In genomic region chr5:132254321-132254977, GRCh38 we compare ENCODE assay signal across 18 cellular contexts. TPM values are rescaled to one million over a fixed set of nuclear protein-coding genes. Genes with fewer than 3 reads are reported as not detected.
A peak's percentile ranks its signal among the peaks of the same experiment; 100 is the strongest.
DNase-seq lines count a peak whose midpoint lies in the region; ATAC-seq and TF ChIP-seq lines count a peak whose summit lies in the region.
"Had no signal": no experiment of that assay in that cellular context is flagged by ENCODE, and none has a peak within 500 bp of the region (broad histone marks: within the 10 kb centered on the region; RNA-seq: fewer than 3 reads in every experiment).

No MANE protein-coding gene starts in this region.

- no peak for TF ChIP-seq CTCF in RWPE1 (conservative IDR thresholded peaks at IDR 0.05; ENCODE audit: low read depth)
- TF ChIP-seq CTCF in lower lobe of right lung (IDR thresholded peaks at IDR 0.05): no peak
- TF ChIP-seq CTCF in thoracic aorta (IDR thresholded peaks at IDR 0.05): no peak

- peaks cover 9% of the 10 kb centered on the region for H3K27me3 ChIP-seq in lower lobe of right lung (ENCODE audit: low read depth)
- no peaks in the 10 kb centered on the region for H3K27me3 ChIP-seq in thoracic aorta (replicated peaks; ENCODE audit: insufficient read depth)
- peaks cover 8% of the 10 kb centered on the region for H3K27me3 ChIP-seq in effector memory CD4-positive, alpha-beta T cell (replicated peaks; ENCODE audit: control insufficient read depth, insufficient read depth, low read length, poor library complexity, severe bottlenecking)
- H3K27me3 ChIP-seq: cardiac muscle cell, right lobe of liver had no signal

- CTCF ChIA-PET in RWPE1 (lab: Yijun Ruan, JAX): interaction anchor here (0.5 to 2.9 kb wide), 5 partner anchors 16 to 252 kb away, joined by 3 to 12 read pairs (median 3); no protein-coding TSS in a partner anchor

- POLR2A ChIA-PET in RWPE1 (lab: Yijun Ruan, JAX; ENCODE audit: low non-redundant PET): interaction anchor here (1.0 kb wide), 1 partner anchor 27 kb away, joined by 3 read pairs; the partner anchor contains the start of gene P4HA2

- H3K36me3 ChIP-seq in lower lobe of right lung: no peaks in the 10 kb centered on the region
- no peaks in the 10 kb centered on the region for H3K36me3 ChIP-seq in thoracic aorta
- H3K36me3 ChIP-seq in effector memory CD4-positive, alpha-beta T cell (ENCODE audit: control insufficient read depth, insufficient read depth, low read length): no peaks in the 10 kb centered on the region
- H3K36me3 ChIP-seq: cardiac muscle cell, gastrocnemius medialis, HAP-1, right lobe of liver had no signal

- H3K9me3 ChIP-seq in lower lobe of right lung: no peaks in the 10 kb centered on the region
- H3K9me3 ChIP-seq in thoracic aorta: no peaks in the 10 kb centered on the region
- H3K9me3 ChIP-seq in effector memory CD4-positive, alpha-beta T cell (ENCODE audit: control insufficient read depth, low read length): no peaks in the 10 kb centered on the region
- H3K9me3 ChIP-seq: gastrocnemius medialis, HAP-1, right lobe of liver had no signal

- H3K27ac ChIP-seq in RWPE1: peak overlapping the region; percentile 75
- no peak overlapping the region for H3K27ac ChIP-seq in lower lobe of right lung
- peak overlapping the region; percentile 62 to 63 for H3K27ac ChIP-seq in thoracic aorta
- no peak overlapping the region for H3K27ac ChIP-seq in effector memory CD4-positive, alpha-beta T cell (ENCODE audit: insufficient read depth, low read length, poor library complexity, severe bottlenecking)
- H3K27ac ChIP-seq: cardiac muscle cell, gastrocnemius medialis, PC-9, right lobe of liver had no signal

- DNase-seq in RWPE1 (ENCODE audit: low spot score): no peak
- peak; percentile 39 for DNase-seq in ecto neural progenitor cell (ENCODE audit: low spot score)
- DNase-seq in lower lobe of right lung: peak; percentile 59
- DNase-seq in thoracic aorta (ENCODE audit: low spot score): no peak
- no peak for DNase-seq in amniotic stem cell (lab: John Stamatoyannopoulos, UW)
- no peak for DNase-seq in effector memory CD4-positive, alpha-beta T cell
- DNase-seq: activated naive CD8-positive, alpha-beta T cell treated with anti-CD3 and anti-CD28 coated beads for 36 hours; activated T-cell treated with anti-CD3 and anti-CD28 coated beads, Interleukin-2, amount 50 U/mL, for 1 hour; effector memory CD8-positive, alpha-beta T cell; gastrocnemius medialis; MM.1S; NCI-H526; PC-9; stimulated activated CD4-positive, alpha-beta T cell treated with anti-CD3 and anti-CD28 coated beads, Interleukin-2, amount 100 ng/mL, for 48 hours had no signal

- intact Hi-C loops in lower lobe of right lung (cut with DNase I): no loop called here

- H3K4me3 ChIP-seq in lower lobe of right lung (no peak overlapping the region), thoracic aorta (no peak overlapping the region)
- no peak overlapping the region for H3K4me3 ChIP-seq in effector memory CD4-positive, alpha-beta T cell (ENCODE audit: insufficient read depth, low read depth, low read length, poor library complexity, severe bottlenecking)
- H3K4me3 ChIP-seq: cardiac muscle cell, gastrocnemius medialis, HAP-1, PC-9, right lobe of liver had no signal

- peaks cover 12% of the 10 kb centered on the region for H3K4me1 ChIP-seq in lower lobe of right lung
- H3K4me1 ChIP-seq in thoracic aorta (ENCODE audit: control insufficient read depth in 1 of 2, low read depth in 2 of 2): peaks cover 17 to 57% of the 10 kb centered on the region in 2 donors
- no peaks in the 10 kb centered on the region for H3K4me1 ChIP-seq in effector memory CD4-positive, alpha-beta T cell (ENCODE audit: control insufficient read depth, insufficient read depth, low read length, poor library complexity, severe bottlenecking)
- H3K4me1 ChIP-seq: HAP-1 had no signal

- ATAC-seq in lower lobe of right lung: no peak
- ATAC-seq in thoracic aorta (ENCODE audit: insufficient number of reproducible peaks, low FRiP score, low read depth): peak; percentile 37
- ATAC-seq in HG02759 (IDR thresholded peaks at IDR 0.05; ENCODE audit: unreplicated experiment): no peak
- ATAC-seq: effector memory CD8-positive, alpha-beta T cell; gastrocnemius medialis; right lobe of liver had no signal

RNA-seq across cellular contexts. Expression of gene PDLIM4, which starts 3.0 kb away (rescaled TPM):
- total RNA-seq in lower lobe of right lung (6.7 TPM), thoracic aorta (10 to 100 TPM; 50.6 to 81.0 TPM)

RNA-seq across cellular contexts. Expression of gene P4HA2, which starts 26.8 kb away (rescaled TPM):
- 75.7 TPM for total RNA-seq in lower lobe of right lung
- 10 to 100 TPM; 31.3 to 47.7 TPM for total RNA-seq in thoracic aorta

RNA-seq across cellular contexts. Expression of gene SLC22A4, which starts 39.7 kb away (rescaled TPM):
- 8.5 TPM for total RNA-seq in lower lobe of right lung
- total RNA-seq in thoracic aorta: 1 to 10 TPM in 1 of 2 donors, under 1 TPM in 1; 0.14 to 2.1 TPM

Comparison
In these comparisons a context has a peak if more than half of its experiments do, and no peak if none do; other contexts are left out.
1. DNase-seq: peak in ecto neural progenitor cell (single experiment) and lower lobe of right lung (single experiment); none in RWPE1 (single experiment), thoracic aorta (single experiment), amniotic stem cell (single experiment) and effector memory CD4-positive, alpha-beta T cell (0 of 3).
2. H3K27ac ChIP-seq: peak in RWPE1 (single experiment) and thoracic aorta (2 of 2); none in lower lobe of right lung (single experiment) and effector memory CD4-positive, alpha-beta T cell (single experiment).